Comparison of ENCODE assay signal across 1 cellular context in genomic region chr2:20596973-20597867, GRCh38.
TF ChIP-seq lines count a peak whose summit lies in the region.

No MANE protein-coding gene starts in this region.

TF ChIP-seq in HepG2, 621 proteins besides CTCF, POLR2A, EP300 and RAD21 (continued from another document and continues in another):
- peak; percentile 75; the same call in 1 of the 2 replicates for TF ChIP-seq TFAP4 (IDR thresholded peaks at IDR 0.05; ENCODE audit: borderline replicate concordance, low read depth)
- TF ChIP-seq, protein P1, sequence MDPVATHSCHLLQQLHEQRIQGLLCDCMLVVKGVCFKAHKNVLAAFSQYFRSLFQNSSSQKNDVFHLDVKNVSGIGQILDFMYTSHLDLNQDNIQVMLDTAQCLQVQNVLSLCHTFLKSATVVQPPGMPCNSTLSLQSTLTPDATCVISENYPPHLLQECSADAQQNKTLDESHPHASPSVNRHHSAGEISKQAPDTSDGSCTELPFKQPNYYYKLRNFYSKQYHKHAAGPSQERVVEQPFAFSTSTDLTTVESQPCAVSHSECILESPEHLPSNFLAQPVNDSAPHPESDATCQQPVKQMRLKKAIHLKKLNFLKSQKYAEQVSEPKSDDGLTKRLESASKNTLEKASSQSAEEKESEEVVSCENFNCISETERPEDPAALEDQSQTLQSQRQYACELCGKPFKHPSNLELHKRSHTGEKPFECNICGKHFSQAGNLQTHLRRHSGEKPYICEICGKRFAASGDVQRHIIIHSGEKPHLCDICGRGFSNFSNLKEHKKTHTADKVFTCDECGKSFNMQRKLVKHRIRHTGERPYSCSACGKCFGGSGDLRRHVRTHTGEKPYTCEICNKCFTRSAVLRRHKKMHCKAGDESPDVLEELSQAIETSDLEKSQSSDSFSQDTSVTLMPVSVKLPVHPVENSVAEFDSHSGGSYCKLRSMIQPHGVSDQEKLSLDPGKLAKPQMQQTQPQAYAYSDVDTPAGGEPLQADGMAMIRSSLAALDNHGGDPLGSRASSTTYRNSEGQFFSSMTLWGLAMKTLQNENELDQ (CRISPR knock-in tag; IDR thresholded peaks at IDR 0.05; ENCODE audit: borderline replicate concordance), result 0 out of 2 replicates have a peak, but pooled peaks have one; percentile 15
- TF ChIP-seq MBD4 (IDR thresholded peaks at IDR 0.05; ENCODE audit: borderline replicate concordance, low read length), result no peak
- TF ChIP-seq MAFK (conservative IDR thresholded peaks at IDR 0.05 in 1 of 2, IDR thresholded peaks at IDR 0.05 in 1 of 2; ENCODE audit: low read length in 2 of 2), result peak; percentile 48 to 65; a peak in 3 of 4 replicates
- TF ChIP-seq, protein P2, sequence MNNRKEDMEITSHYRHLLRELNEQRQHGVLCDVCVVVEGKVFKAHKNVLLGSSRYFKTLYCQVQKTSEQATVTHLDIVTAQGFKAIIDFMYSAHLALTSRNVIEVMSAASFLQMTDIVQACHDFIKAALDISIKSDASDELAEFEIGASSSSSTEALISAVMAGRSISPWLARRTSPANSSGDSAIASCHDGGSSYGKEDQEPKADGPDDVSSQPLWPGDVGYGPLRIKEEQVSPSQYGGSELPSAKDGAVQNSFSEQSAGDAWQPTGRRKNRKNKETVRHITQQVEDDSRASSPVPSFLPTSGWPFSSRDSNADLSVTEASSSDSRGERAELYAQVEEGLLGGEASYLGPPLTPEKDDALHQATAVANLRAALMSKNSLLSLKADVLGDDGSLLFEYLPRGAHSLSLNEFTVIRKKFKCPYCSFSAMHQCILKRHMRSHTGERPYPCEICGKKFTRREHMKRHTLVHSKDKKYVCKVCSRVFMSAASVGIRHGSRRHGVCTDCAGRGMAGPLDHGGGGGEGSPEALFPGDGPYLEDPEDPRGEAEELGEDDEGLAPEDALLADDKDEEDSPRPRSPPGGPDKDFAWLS (CRISPR knock-in tag; IDR thresholded peaks at IDR 0.05; ENCODE audit: borderline replicate concordance), result no peak
- peak; percentile 52; the same call in 1 of the 2 replicates for TF ChIP-seq ZNF121 (CRISPR knock-in tag; IDR thresholded peaks at IDR 0.05)
- TF ChIP-seq TMF1 (CRISPR knock-in tag; IDR thresholded peaks at IDR 0.05; ENCODE audit: low read depth), result 0 out of 2 replicates have a peak, but pooled peaks have one; percentile 43
- peak; percentile 76; the same call in 1 of the 2 replicates for TF ChIP-seq ARID2 (CRISPR knock-in tag; IDR thresholded peaks at IDR 0.05; ENCODE audit: borderline replicate concordance)
- TF ChIP-seq CREM (IDR thresholded peaks at IDR 0.05), result peak; percentile 89
- TF ChIP-seq CREM (CRISPR knock-in tag; IDR thresholded peaks at IDR 0.05), result no peak
- TF ChIP-seq, protein P3, sequence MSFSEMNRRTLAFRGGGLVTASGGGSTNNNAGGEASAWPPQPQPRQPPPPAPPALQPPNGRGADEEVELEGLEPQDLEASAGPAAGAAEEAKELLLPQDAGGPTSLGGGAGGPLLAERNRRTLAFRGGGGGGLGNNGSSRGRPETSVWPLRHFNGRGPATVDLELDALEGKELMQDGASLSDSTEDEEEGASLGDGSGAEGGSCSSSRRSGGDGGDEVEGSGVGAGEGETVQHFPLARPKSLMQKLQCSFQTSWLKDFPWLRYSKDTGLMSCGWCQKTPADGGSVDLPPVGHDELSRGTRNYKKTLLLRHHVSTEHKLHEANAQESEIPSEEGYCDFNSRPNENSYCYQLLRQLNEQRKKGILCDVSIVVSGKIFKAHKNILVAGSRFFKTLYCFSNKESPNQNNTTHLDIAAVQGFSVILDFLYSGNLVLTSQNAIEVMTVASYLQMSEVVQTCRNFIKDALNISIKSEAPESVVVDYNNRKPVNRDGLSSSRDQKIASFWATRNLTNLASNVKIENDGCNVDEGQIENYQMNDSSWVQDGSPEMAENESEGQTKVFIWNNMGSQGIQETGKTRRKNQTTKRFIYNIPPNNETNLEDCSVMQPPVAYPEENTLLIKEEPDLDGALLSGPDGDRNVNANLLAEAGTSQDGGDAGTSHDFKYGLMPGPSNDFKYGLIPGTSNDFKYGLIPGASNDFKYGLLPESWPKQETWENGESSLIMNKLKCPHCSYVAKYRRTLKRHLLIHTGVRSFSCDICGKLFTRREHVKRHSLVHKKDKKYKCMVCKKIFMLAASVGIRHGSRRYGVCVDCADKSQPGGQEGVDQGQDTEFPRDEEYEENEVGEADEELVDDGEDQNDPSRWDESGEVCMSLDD (CRISPR knock-in tag; IDR thresholded peaks at IDR 0.05; ENCODE audit: borderline replicate concordance), result peak; percentile 28; the same call in 1 of the 2 replicates
- TF ChIP-seq NAIF1 (CRISPR knock-in tag; IDR thresholded peaks at IDR 0.05; ENCODE audit: borderline replicate concordance), result peak; percentile 88
- TF ChIP-seq ZBTB37 (CRISPR knock-in tag; IDR thresholded peaks at IDR 0.05), result no peak
- TF ChIP-seq, protein P4, sequence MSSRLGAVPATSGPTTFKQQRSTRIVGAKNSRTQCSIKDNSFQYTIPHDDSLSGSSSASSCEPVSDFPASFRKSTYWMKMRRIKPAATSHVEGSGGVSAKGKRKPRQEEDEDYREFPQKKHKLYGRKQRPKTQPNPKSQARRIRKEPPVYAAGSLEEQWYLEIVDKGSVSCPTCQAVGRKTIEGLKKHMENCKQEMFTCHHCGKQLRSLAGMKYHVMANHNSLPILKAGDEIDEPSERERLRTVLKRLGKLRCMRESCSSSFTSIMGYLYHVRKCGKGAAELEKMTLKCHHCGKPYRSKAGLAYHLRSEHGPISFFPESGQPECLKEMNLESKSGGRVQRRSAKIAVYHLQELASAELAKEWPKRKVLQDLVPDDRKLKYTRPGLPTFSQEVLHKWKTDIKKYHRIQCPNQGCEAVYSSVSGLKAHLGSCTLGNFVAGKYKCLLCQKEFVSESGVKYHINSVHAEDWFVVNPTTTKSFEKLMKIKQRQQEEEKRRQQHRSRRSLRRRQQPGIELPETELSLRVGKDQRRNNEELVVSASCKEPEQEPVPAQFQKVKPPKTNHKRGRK (CRISPR knock-in tag; IDR thresholded peaks at IDR 0.05), result no peak; the same call in 1 of the 2 replicates
- TF ChIP-seq DDIT3 (CRISPR knock-in tag; IDR thresholded peaks at IDR 0.05), result 0 out of 2 replicates have a peak, but pooled peaks have one; percentile 27
- TF ChIP-seq NCOA2 (CRISPR knock-in tag; IDR thresholded peaks at IDR 0.05), result peak; percentile 96
- TF ChIP-seq ARID4A (CRISPR knock-in tag; IDR thresholded peaks at IDR 0.05; ENCODE audit: borderline replicate concordance), result peak; percentile 62; the same call in 1 of the 2 replicates
- TF ChIP-seq ZSCAN22 (CRISPR knock-in tag; IDR thresholded peaks at IDR 0.05), result peak; percentile 40; the same call in 1 of the 2 replicates
- TF ChIP-seq GATA4 (IDR thresholded peaks at IDR 0.05; ENCODE audit: borderline replicate concordance, low read depth), result peak; percentile 84; the same call in 1 of the 2 replicates
- no peak for TF ChIP-seq SMARCC2 (IDR thresholded peaks at IDR 0.05)
- peak; percentile 69; the same call in 1 of the 2 replicates for TF ChIP-seq ZNF543 (CRISPR knock-in tag; IDR thresholded peaks at IDR 0.05)
- TF ChIP-seq, protein P5, sequence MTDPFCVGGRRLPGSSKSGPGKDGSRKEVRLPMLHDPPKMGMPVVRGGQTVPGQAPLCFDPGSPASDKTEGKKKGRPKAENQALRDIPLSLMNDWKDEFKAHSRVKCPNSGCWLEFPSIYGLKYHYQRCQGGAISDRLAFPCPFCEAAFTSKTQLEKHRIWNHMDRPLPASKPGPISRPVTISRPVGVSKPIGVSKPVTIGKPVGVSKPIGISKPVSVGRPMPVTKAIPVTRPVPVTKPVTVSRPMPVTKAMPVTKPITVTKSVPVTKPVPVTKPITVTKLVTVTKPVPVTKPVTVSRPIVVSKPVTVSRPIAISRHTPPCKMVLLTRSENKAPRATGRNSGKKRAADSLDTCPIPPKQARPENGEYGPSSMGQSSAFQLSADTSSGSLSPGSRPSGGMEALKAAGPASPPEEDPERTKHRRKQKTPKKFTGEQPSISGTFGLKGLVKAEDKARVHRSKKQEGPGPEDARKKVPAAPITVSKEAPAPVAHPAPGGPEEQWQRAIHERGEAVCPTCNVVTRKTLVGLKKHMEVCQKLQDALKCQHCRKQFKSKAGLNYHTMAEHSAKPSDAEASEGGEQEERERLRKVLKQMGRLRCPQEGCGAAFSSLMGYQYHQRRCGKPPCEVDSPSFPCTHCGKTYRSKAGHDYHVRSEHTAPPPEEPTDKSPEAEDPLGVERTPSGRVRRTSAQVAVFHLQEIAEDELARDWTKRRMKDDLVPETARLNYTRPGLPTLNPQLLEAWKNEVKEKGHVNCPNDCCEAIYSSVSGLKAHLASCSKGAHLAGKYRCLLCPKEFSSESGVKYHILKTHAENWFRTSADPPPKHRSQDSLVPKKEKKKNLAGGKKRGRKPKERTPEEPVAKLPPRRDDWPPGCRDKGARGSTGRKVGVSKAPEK (CRISPR knock-in tag; IDR thresholded peaks at IDR 0.05; ENCODE audit: borderline replicate concordance), result peak; percentile 94; the same call in 1 of the 2 replicates
- TF ChIP-seq ZNF510 (CRISPR knock-in tag; IDR thresholded peaks at IDR 0.05; ENCODE audit: low read depth), result peak; percentile 77
- TF ChIP-seq ZMYM2 (CRISPR knock-in tag; IDR thresholded peaks at IDR 0.05), result peak; percentile 69
- peak; percentile 79 for TF ChIP-seq GATAD1 (CRISPR knock-in tag; IDR thresholded peaks at IDR 0.05)
- TF ChIP-seq ZNF569 (CRISPR knock-in tag; IDR thresholded peaks at IDR 0.05; ENCODE audit: borderline replicate concordance), result no peak
- TF ChIP-seq MTA1 (CRISPR knock-in tag; IDR thresholded peaks at IDR 0.05; ENCODE audit: borderline replicate concordance), result peak; percentile 94
- no peak for TF ChIP-seq SUZ12 (IDR thresholded peaks at IDR 0.05; ENCODE audit: low read depth, low read length)
- TF ChIP-seq SNAPC2 (CRISPR knock-in tag; IDR thresholded peaks at IDR 0.05), result peak; percentile 98
- TF ChIP-seq, protein P6, sequence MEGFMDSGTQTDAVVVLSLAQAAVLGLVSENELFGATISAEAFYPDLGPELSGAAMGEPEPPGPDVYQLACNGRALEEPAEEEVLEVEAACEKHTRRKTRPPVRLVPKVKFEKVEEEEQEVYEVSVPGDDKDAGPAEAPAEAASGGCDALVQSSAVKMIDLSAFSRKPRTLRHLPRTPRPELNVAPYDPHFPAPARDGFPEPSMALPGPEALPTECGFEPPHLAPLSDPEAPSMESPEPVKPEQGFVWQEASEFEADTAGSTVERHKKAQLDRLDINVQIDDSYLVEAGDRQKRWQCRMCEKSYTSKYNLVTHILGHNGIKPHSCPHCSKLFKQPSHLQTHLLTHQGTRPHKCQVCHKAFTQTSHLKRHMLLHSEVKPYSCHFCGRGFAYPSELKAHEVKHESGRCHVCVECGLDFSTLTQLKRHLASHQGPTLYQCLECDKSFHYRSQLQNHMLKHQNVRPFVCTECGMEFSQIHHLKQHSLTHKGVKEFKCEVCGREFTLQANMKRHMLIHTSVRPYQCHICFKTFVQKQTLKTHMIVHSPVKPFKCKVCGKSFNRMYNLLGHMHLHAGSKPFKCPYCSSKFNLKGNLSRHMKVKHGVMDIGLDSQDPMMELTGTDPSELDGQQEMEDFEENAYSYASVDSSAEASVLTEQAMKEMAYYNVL (CRISPR knock-in tag; IDR thresholded peaks at IDR 0.05; ENCODE audit: borderline replicate concordance), result peak; percentile 92; the same call in 1 of the 2 replicates
- peak; percentile 35; the same call in 1 of the 2 replicates for TF ChIP-seq ZNF768 (CRISPR knock-in tag; IDR thresholded peaks at IDR 0.05)
- TF ChIP-seq GPN1 (CRISPR knock-in tag; IDR thresholded peaks at IDR 0.05; ENCODE audit: borderline replicate concordance), result no peak
- no peak; the same call in 1 of the 2 replicates for TF ChIP-seq ZFP1 (CRISPR knock-in tag; IDR thresholded peaks at IDR 0.05)
- TF ChIP-seq ZNF550 (CRISPR knock-in tag; IDR thresholded peaks at IDR 0.05; ENCODE audit: borderline replicate concordance), result no peak
- peak; percentile 66; the same call in 1 of the 2 replicates for TF ChIP-seq SIX4 (CRISPR knock-in tag; IDR thresholded peaks at IDR 0.05)
- peak; percentile 44 for TF ChIP-seq MYNN (CRISPR knock-in tag; IDR thresholded peaks at IDR 0.05; ENCODE audit: low read depth)
- TF ChIP-seq FIP1L1 (IDR thresholded peaks at IDR 0.05; ENCODE audit: borderline replicate concordance, insufficient read depth, low read depth, low read length), result no peak
- no peak for TF ChIP-seq ZNF773 (CRISPR knock-in tag; IDR thresholded peaks at IDR 0.05; ENCODE audit: borderline replicate concordance)
